Comparison of ENCODE assay signal across 23 cellular contexts in genomic region chr12:106034316-106034715, GRCh38.
DNase-seq lines count a peak whose midpoint lies in the region; ATAC-seq, FAIRE-seq and TF ChIP-seq lines count a peak whose summit lies in the region.
"Had no signal": no experiment of that assay in that cellular context is flagged by ENCODE, and none has a peak within 500 bp of the region (broad histone marks: within the 10 kb centered on the region; RNA-seq: fewer than 3 reads in every experiment).

No MANE protein-coding gene starts in this region.

- dilution Hi-C loops in IMR-90 (cut with HindIII; ENCODE audit: low sequenced_read_pairs, unreplicated experiment) (no loop called here), endothelial cell of umbilical vein (cut with MboI; ENCODE audit: extremely low pct_ligation_motif_present, low sequenced_read_pairs) (no loop called here)

- no peak overlapping the region for H2AK9ac ChIP-seq in IMR-90 (replicated peaks; ENCODE audit: low read depth, low read length, poor library complexity)

- no peaks in the 10 kb centered on the region; a peak in 1 of 4 replicates for H3K79me1 ChIP-seq in IMR-90 (ENCODE audit: low read depth in 1 of 2, low read length in 2 of 2)
- H3K79me1 ChIP-seq in trophoblast cell (ENCODE audit: low read length): peaks cover 51% of the 10 kb centered on the region

- H3K9me3 ChIP-seq in IMR-90 (ENCODE audit: control insufficient read depth, insufficient read depth, low read length) (no peaks in the 10 kb centered on the region), endothelial cell of umbilical vein (replicated peaks; ENCODE audit: control insufficient read depth, insufficient read depth, low read length) (no peaks in the 10 kb centered on the region), trophoblast cell (ENCODE audit: insufficient read depth, low read depth, low read length) (peaks cover 2% of the 10 kb centered on the region)
- H3K9me3 ChIP-seq: A549, Caco-2 had no signal

- in situ Hi-C loops in IMR-90 (cut with MboI; ENCODE audit: low sequenced_read_pairs): no loop called here

- H2AFZ ChIP-seq in IMR-90 (replicated peaks; ENCODE audit: low read length, poor library complexity): no peak overlapping the region
- H2AFZ ChIP-seq in endothelial cell of umbilical vein (ENCODE audit: low read depth, low read length): no peak overlapping the region
- no peak overlapping the region for H2AFZ ChIP-seq in trophoblast cell (ENCODE audit: insufficient read depth, low read length, poor library complexity)

- H4K20me1 ChIP-seq in IMR-90 (ENCODE audit: insufficient read depth, low read length) (no peaks in the 10 kb centered on the region), endothelial cell of umbilical vein (replicated peaks; ENCODE audit: control insufficient read depth, extremely low read depth, insufficient read depth, low read length) (no peaks in the 10 kb centered on the region)
- H4K20me1 ChIP-seq: BLaER1 treated with 17β-estradiol and CSF1 and Interleukin-3, amounts not matched to agents 10 nM and 100 nM had no signal

- no peak for ATAC-seq in IMR-90 (ENCODE audit: low read depth)
- no peak for ATAC-seq in HG03139 (IDR thresholded peaks at IDR 0.05; ENCODE audit: unreplicated experiment)
- ATAC-seq in HG03439 (IDR thresholded peaks at IDR 0.05; ENCODE audit: unreplicated experiment): no peak
- ATAC-seq in HG02763 (IDR thresholded peaks at IDR 0.05; ENCODE audit: unreplicated experiment): no peak
- ATAC-seq: A549; CD8-positive, alpha-beta T cell had no signal

- H3K4me2 ChIP-seq in IMR-90 (ENCODE audit: low read depth, low read length): no peak overlapping the region
- no peak overlapping the region for H3K4me2 ChIP-seq in endothelial cell of umbilical vein (ENCODE audit: insufficient read depth, low read length)
- H3K4me2 ChIP-seq in trophoblast cell (ENCODE audit: low read length): no peak overlapping the region
- H3K4me2 ChIP-seq: A549; BLaER1 treated with 17β-estradiol and CSF1 and Interleukin-3, amounts not matched to agents 10 nM and 100 nM had no signal

- H3K4me1 ChIP-seq in IMR-90 (ENCODE audit: control insufficient read depth, insufficient read depth, low read length): peaks cover 18% of the 10 kb centered on the region
- H3K4me1 ChIP-seq in endothelial cell of umbilical vein (ENCODE audit: control insufficient read depth, extremely low read depth, insufficient read depth, low read length): peaks cover 22% of the 10 kb centered on the region
- H3K4me1 ChIP-seq in trophoblast cell (ENCODE audit: control insufficient read depth in 1 of 2, insufficient read depth in 2 of 2, low read length in 2 of 2): peaks cover 14 to 27% of the 10 kb centered on the region in 2 experiments

- no peak overlapping the region for H3K18ac ChIP-seq in IMR-90 (ENCODE audit: low read depth, low read length)
- H3K18ac ChIP-seq in trophoblast cell (ENCODE audit: low read length): peak overlapping the region; percentile 20

- peak; percentile 66 for FAIRE-seq in endothelial cell of umbilical vein (lab: Jason Lieb, UNC)
- FAIRE-seq: A549, D721Med, G401.6, GM12891, GM19239 had no signal

- H3K23ac ChIP-seq in IMR-90 (ENCODE audit: low read depth, low read length): no peak overlapping the region
- no peak overlapping the region for H3K23ac ChIP-seq in trophoblast cell (ENCODE audit: low read length)

- H3K4ac ChIP-seq in IMR-90 (ENCODE audit: low read depth, low read length): no peak overlapping the region
- peak overlapping the region; percentile 56 for H3K4ac ChIP-seq in trophoblast cell (ENCODE audit: low read depth, low read length)

- H3K9me1 ChIP-seq in IMR-90 (ENCODE audit: insufficient read depth, low read length): peaks cover 16% of the 10 kb centered on the region
- H3K9me1 ChIP-seq in endothelial cell of umbilical vein (replicated peaks; ENCODE audit: control insufficient read depth, extremely low read depth, insufficient read depth, low read length): no peaks in the 10 kb centered on the region

- POLR2A ChIA-PET in IMR-90 (lab: Charles Lee; ENCODE audit: unreplicated experiment) (no interaction called here), endothelial cell of umbilical vein (lab: Charles Lee) (no interaction called here)

- H4K91ac ChIP-seq in IMR-90 (ENCODE audit: insufficient read depth, low read depth, low read length) (no peak overlapping the region), trophoblast cell (ENCODE audit: low read depth, low read length) (peak overlapping the region; percentile 95)

- H2BK120ac ChIP-seq in IMR-90 (ENCODE audit: low read depth, low read length) (no peak overlapping the region), trophoblast cell (ENCODE audit: insufficient read depth, low read length, poor library complexity) (peak overlapping the region; percentile 93)

- CTCF ChIA-PET in IMR-90 (lab: Yijun Ruan, JAX) (interaction anchor here (0.6 kb wide), 1 partner anchor 10 kb away, joined by 3 read pairs; no protein-coding TSS in a partner anchor), endothelial cell of umbilical vein (lab: Charles Lee) (interaction anchor here (1.3 to 1.8 kb wide), 2 partner anchors 98 to 102 kb away, joined by 4 to 6 read pairs; no protein-coding TSS in a partner anchor)

- no peak overlapping the region for H2BK15ac ChIP-seq in IMR-90 (ENCODE audit: low read depth, low read length)

- intact Hi-C loops in IMR-90 (cut with micrococcal nuclease) (loop anchor here (5.0 kb wide), 1 partner anchor 48 kb away; no protein-coding TSS in a partner anchor), endothelial cell of umbilical vein (cut with micrococcal nuclease) (no loop called here)

- no peak overlapping the region for H2BK20ac ChIP-seq in IMR-90 (ENCODE audit: low read depth, low read length)

- no peak for TF ChIP-seq POLR2A in IMR-90 (IDR thresholded peaks at IDR 0.05; ENCODE audit: low read depth, low read length)
- no peak for TF ChIP-seq POLR2A in endothelial cell of umbilical vein (IDR thresholded peaks at IDR 0.05; ENCODE audit: low read depth, low read length)

- H2BK5ac ChIP-seq in IMR-90 (ENCODE audit: low read depth, low read length, poor library complexity, severe bottlenecking) (peak overlapping the region; percentile 10), trophoblast cell (ENCODE audit: low read depth, low read length, poor library complexity) (peak overlapping the region; percentile 89)

- TF ChIP-seq CTCF in IMR-90 (conservative IDR thresholded peaks at IDR 0.05; ENCODE audit: low read depth, low read length): no peak
- no peak for TF ChIP-seq CTCF in endothelial cell of umbilical vein (IDR thresholded peaks at IDR 0.05; ENCODE audit: extremely low read depth in 1 of 2, insufficient read depth in 1 of 2, low read depth in 1 of 2, low read length in 2 of 2)

- H3K56ac ChIP-seq in IMR-90 (ENCODE audit: extremely low read depth, insufficient read depth, low read length): no peak overlapping the region

- H2BK12ac ChIP-seq in trophoblast cell (ENCODE audit: low read length): peak overlapping the region; percentile 96

- H3K36me3 ChIP-seq in IMR-90 (ENCODE audit: control insufficient read depth, insufficient read depth, low read length): no peaks in the 10 kb centered on the region
- no peaks in the 10 kb centered on the region for H3K36me3 ChIP-seq in endothelial cell of umbilical vein (ENCODE audit: control insufficient read depth in 2 of 2, extremely low read depth in 1 of 2, insufficient read depth in 2 of 2, low read length in 2 of 2)
- H3K36me3 ChIP-seq in trophoblast cell (ENCODE audit: control insufficient read depth in 1 of 2, insufficient read depth in 2 of 2, low read length in 2 of 2): no peaks in the 10 kb centered on the region
- H3K36me3 ChIP-seq: BLaER1 treated with 17β-estradiol and CSF1 and Interleukin-3, amounts not matched to agents 10 nM and 100 nM had no signal

- H2AK5ac ChIP-seq in IMR-90 (ENCODE audit: low read depth, low read length) (0 out of 2 replicates have a peak overlapping the region, but pooled peaks have one; percentile 38), trophoblast cell (ENCODE audit: low read length) (peak overlapping the region; percentile 75)

- no peaks in the 10 kb centered on the region for H3K79me2 ChIP-seq in endothelial cell of umbilical vein (ENCODE audit: control insufficient read depth, insufficient read depth, low read length)
- H3K79me2 ChIP-seq in trophoblast cell (ENCODE audit: control insufficient read depth, insufficient read depth, low read length, poor library complexity): peaks cover 7% of the 10 kb centered on the region

- H3K4me3 ChIP-seq in IMR-90 (ENCODE audit: insufficient read depth, low read depth, low read length) (no peak overlapping the region), endothelial cell of umbilical vein (replicated peaks in 1 of 3; ENCODE audit: insufficient read depth in 1 of 3, low read depth in 1 of 3, low read length in 3 of 3) (no peak overlapping the region), trophoblast cell (ENCODE audit: low read depth, low read length) (no peak overlapping the region)
- H3K4me3 ChIP-seq: A549; BLaER1 treated with 17β-estradiol and CSF1 and Interleukin-3, amounts not matched to agents 10 nM and 100 nM had no signal

- BruUV-seq in IMR-90 (replicated peaks; lab: Mats Ljungman, UMichigan) (no TSS peak), endothelial cell of umbilical vein (replicated peaks; lab: Mats Ljungman, UMichigan) (no TSS peak)

- H3K27me3 ChIP-seq in IMR-90 (ENCODE audit: control insufficient read depth, insufficient read depth, low read length): no peaks in the 10 kb centered on the region
- no peaks in the 10 kb centered on the region for H3K27me3 ChIP-seq in endothelial cell of umbilical vein (ENCODE audit: control insufficient read depth in 2 of 2, insufficient read depth in 2 of 2, low read length in 2 of 2)
- no peaks in the 10 kb centered on the region for H3K27me3 ChIP-seq in trophoblast cell (ENCODE audit: insufficient read depth, low read length)
- H3K27me3 ChIP-seq: BLaER1 treated with 17β-estradiol and CSF1 and Interleukin-3, amounts not matched to agents 10 nM and 100 nM had no signal

- WGBS in IMR-90 (ENCODE audit: extremely low coverage in 2 of 2, insufficient read length in 1 of 2), 2 experiments: 100% methylated on average over 1 of the region's 4 CpGs; no CpG with 5 or more reads in 1 of the 2 experiments
- WGBS in trophoblast cell (ENCODE audit: extremely low coverage, insufficient coverage, insufficient read length): no CpG with 5 or more reads among the region's 4 CpGs

- H4K5ac ChIP-seq in IMR-90 (ENCODE audit: low read depth, low read length): no peak overlapping the region

- no peak for DNase-seq in IMR-90
- DNase-seq in endothelial cell of umbilical vein (ENCODE audit: low read depth, low spot score): no peak
- DNase-seq in islet precursor cell: peak; percentile 32
- DNase-seq in trophoblast cell: peak; percentile 61 to 78
- no peak for DNase-seq in NCI-H2107 (lab: John Stamatoyannopoulos, UW)
- DNase-seq: AML-193; Caco-2; Calu3; CD4-positive, alpha-beta T cell; CD8-positive, alpha-beta T cell; DMS79 treated with DMSO at 0.1 percent for 48 hours; GF-D8 had no signal

- H3K9ac ChIP-seq in IMR-90 (ENCODE audit: low read depth, low read length) (no peak overlapping the region), endothelial cell of umbilical vein (replicated peaks; ENCODE audit: extremely low read depth, insufficient read depth, low read length) (no peak overlapping the region), trophoblast cell (ENCODE audit: low read length) (no peak overlapping the region)
- H3K9ac ChIP-seq: BLaER1 treated with 17β-estradiol and CSF1 and Interleukin-3, amounts not matched to agents 10 nM and 100 nM had no signal

- H4K8ac ChIP-seq in IMR-90 (ENCODE audit: low read depth in 2 of 2, low read length in 2 of 2): no peak overlapping the region
- H4K8ac ChIP-seq in trophoblast cell (ENCODE audit: low read depth, low read length): peak overlapping the region; percentile 27

- H3K27ac ChIP-seq in IMR-90 (ENCODE audit: insufficient read depth, low read length) (no peak overlapping the region), endothelial cell of umbilical vein (ENCODE audit: insufficient read depth, low read depth, low read length) (no peak overlapping the region), trophoblast cell (ENCODE audit: low read depth, low read length) (peak overlapping the region; percentile 98)
- H3K27ac ChIP-seq: 22Rv1; BLaER1 treated with 17β-estradiol and CSF1 and Interleukin-3, amounts not matched to agents 10 nM and 100 nM; C4-2B had no signal

- no peak overlapping the region for H4K12ac ChIP-seq in trophoblast cell (ENCODE audit: low read depth, low read length)

- H3K14ac ChIP-seq in IMR-90 (replicated peaks; ENCODE audit: low read depth, low read length): no peak overlapping the region
- H3K14ac ChIP-seq in trophoblast cell (ENCODE audit: low read length): peak overlapping the region; percentile 76

- no peak for TF ChIP-seq RAD21 in IMR-90 (IDR thresholded peaks at IDR 0.05; ENCODE audit: low read length)

Comparison
In these comparisons a context has a peak if more than half of its experiments do, and no peak if none do; other contexts are left out.
1. DNase-seq: peak in islet precursor cell (single experiment) and trophoblast cell (2 of 2); none in IMR-90 (single experiment), endothelial cell of umbilical vein (single experiment) and NCI-H2107 (single experiment).